In genomic region chr15:89893696-89894450, GRCh38 we compare ENCODE assay signal across 8 cellular contexts. TPM values are rescaled to one million over a fixed set of nuclear protein-coding genes. Genes with fewer than 3 reads are reported as not detected.
DNase-seq lines count a peak whose midpoint lies in the region; ATAC-seq and TF ChIP-seq lines count a peak whose summit lies in the region.

TSS of gene AP3S2 (minus strand) at chr15:89893994. CDS start at chr15:89893949, 45 bp downstream.

- peaks cover 27% of the 10 kb centered on the region for H3K4me1 Mint-ChIP-seq in activated CD4-positive, alpha-beta T cell treated with anti-CD3 and anti-CD28 coated beads, Interleukin-2, amount 10 ng/mL, durations not matched to agents 24 days and 14 days

- DNase-seq in Ammon's horn (ENCODE audit: low spot score) (peak; percentile 95), NCI-H524 (lab: John Stamatoyannopoulos, UW) (peak; percentile 91 to 95), dedifferentiated amniotic fluid mesenchymal stem cell (ENCODE audit: extremely low spot score) (peak; percentile 93), left lobe of liver (ENCODE audit: low spot score) (peak; percentile 95)
- DNase-seq in activated CD4-positive, alpha-beta T cell treated with anti-CD3 and anti-CD28 coated beads, Interleukin-2, amount 10 ng/mL, durations not matched to agents 24 days and 14 days = peak; percentile 97
- peak; percentile 82 for DNase-seq in stimulated activated CD4-positive, alpha-beta T cell treated with anti-CD3 and anti-CD28 coated beads, Interleukin-2, amount 100 ng/mL, for 4 hours (ENCODE audit: low read depth)

- H3K27me3 Mint-ChIP-seq in activated CD4-positive, alpha-beta T cell treated with anti-CD3 and anti-CD28 coated beads, Interleukin-2, amount 10 ng/mL, durations not matched to agents 24 days and 14 days = no peaks in the 10 kb centered on the region

- H3K36me3 Mint-ChIP-seq in activated CD4-positive, alpha-beta T cell treated with anti-CD3 and anti-CD28 coated beads, Interleukin-2, amount 10 ng/mL, durations not matched to agents 24 days and 14 days (ENCODE audit: low read depth) = peaks cover 9% of the 10 kb centered on the region

- peak within 1 kb of the TSS; percentile 97 for H3K4me3 Mint-ChIP-seq in activated CD4-positive, alpha-beta T cell treated with anti-CD3 and anti-CD28 coated beads, Interleukin-2, amount 10 ng/mL, durations not matched to agents 24 days and 14 days

- intact Hi-C loops in activated CD4-positive, alpha-beta T cell treated with anti-CD3 and anti-CD28 coated beads, Interleukin-2, amount 10 ng/mL, durations not matched to agents 24 days and 14 days (cut with micrococcal nuclease) = loop anchor here (1.0 to 10.0 kb wide), 6 partner anchors 108 to 941 kb away; partner anchors contain the start of genes CIB1, GDPGP1 and MESP1

- no peaks in the 10 kb centered on the region for H3K9me3 Mint-ChIP-seq in activated CD4-positive, alpha-beta T cell treated with anti-CD3 and anti-CD28 coated beads, Interleukin-2, amount 10 ng/mL, durations not matched to agents 24 days and 14 days

- peak; percentile 93 for ATAC-seq in HG03432 (IDR thresholded peaks at IDR 0.05; ENCODE audit: unreplicated experiment)
- ATAC-seq in left lobe of liver = peak; percentile 94

- H3K27ac Mint-ChIP-seq in activated CD4-positive, alpha-beta T cell treated with anti-CD3 and anti-CD28 coated beads, Interleukin-2, amount 10 ng/mL, durations not matched to agents 24 days and 14 days = peak within 1 kb of the TSS; percentile 97

- TF ChIP-seq POLR2A in GM19099 (IDR thresholded peaks at IDR 0.05; ENCODE audit: extremely low read depth, insufficient read length, low read depth) = peak; percentile 81

RNA-seq across cellular contexts. Expression of gene AP3S2, which starts in this region (rescaled TPM):
- total RNA-seq in activated CD4-positive, alpha-beta T cell treated with anti-CD3 and anti-CD28 coated beads, Interleukin-2, amount 10 ng/mL, durations not matched to agents 24 days and 14 days = 20.3 and 20.6 TPM in 2 replicates
- total RNA-seq in left lobe of liver = 26.4 TPM

Comparison
In these comparisons a context has a peak if more than half of its experiments do, and no peak if none do; other contexts are left out.
1. Peak in every context shown above with its lines: DNase-seq and ATAC-seq.